Comparison of ENCODE assay signal across 11 cellular contexts in the genomic region with DNA sequence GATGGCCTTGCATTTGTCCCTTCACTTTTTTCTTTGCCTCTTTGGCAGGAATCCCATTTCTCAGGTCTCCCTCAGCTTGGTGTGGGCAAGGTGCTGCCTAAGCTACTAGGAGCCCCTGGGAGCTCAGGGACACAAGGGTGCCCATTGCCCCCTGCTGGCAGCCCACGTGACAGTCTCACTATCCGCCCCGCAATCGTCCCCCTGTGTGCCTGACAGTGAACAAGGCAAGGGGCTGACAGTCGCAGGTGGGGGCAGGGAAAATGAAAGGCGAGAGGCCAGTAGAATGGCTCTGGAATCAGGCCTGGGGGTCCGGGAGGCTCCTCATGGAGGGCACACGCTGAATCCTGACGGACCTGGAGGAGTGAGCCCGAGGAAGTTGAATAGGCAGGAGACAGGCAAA. TPM values are rescaled to one million over a fixed set of nuclear protein-coding genes. Genes with fewer than 3 reads are reported as not detected.
DNase-seq lines count a peak whose midpoint lies in the region; ATAC-seq, FAIRE-seq and TF ChIP-seq lines count a peak whose summit lies in the region.
"Had no signal": no experiment of that assay in that cellular context is flagged by ENCODE, and none has a peak within 500 bp of the region (broad histone marks: within the 10 kb centered on the region; RNA-seq: fewer than 3 reads in every experiment).

No MANE protein-coding gene starts in this region.

- no peak for DNase-seq in GM12864 (ENCODE audit: low read depth)
- peak; percentile 26 for DNase-seq in activated CD4-positive, alpha-beta T cell treated with anti-CD3 and anti-CD28 coated beads, Interleukin-2, amount 50 U/mL, for 1 hour
- DNase-seq in glutamatergic neuron, result peak; percentile 36
- no peak for DNase-seq in islet precursor cell
- DNase-seq in HTR-8/SVneo (ENCODE audit: insufficient read length, low spot score), result no peak
- DNase-seq in DMS153 treated with DMSO at 0.1 percent for 48 hours (lab: John Stamatoyannopoulos, UW; ENCODE audit: unreplicated experiment), result no peak

- peak overlapping the region; percentile 20 for H3K4me3 Mint-ChIP-seq in glutamatergic neuron (ENCODE audit: unreplicated experiment)
- H3K4me3 Mint-ChIP-seq: neural crest cell had no signal

- no peaks in the 10 kb centered on the region for H3K36me3 Mint-ChIP-seq in glutamatergic neuron (ENCODE audit: unreplicated experiment)
- H3K36me3 Mint-ChIP-seq: brain had no signal

- FAIRE-seq in HTR-8/SVneo (lab: Jason Lieb, UNC), result no peak

- H3K27ac Mint-ChIP-seq in glutamatergic neuron (ENCODE audit: unreplicated experiment), result peak overlapping the region; percentile 83

- no peak overlapping the region for H3K4me3 ChIP-seq in GM12864 (ENCODE audit: low read depth, low read length)

- TF ChIP-seq CTCF in 22Rv1 (IDR thresholded peaks at IDR 0.05), result peak; percentile 3; the same call in 1 of the 2 replicates
- peak; percentile 34 for TF ChIP-seq CTCF in GM12864 (IDR thresholded peaks at IDR 0.05; ENCODE audit: low read depth, low read length, missing control alignments)
- no peak for TF ChIP-seq CTCF in glutamatergic neuron (IDR thresholded peaks at IDR 0.05; ENCODE audit: partially characterized antibody, unreplicated experiment)

- H3K27ac ChIP-seq in 22Rv1, result no peak overlapping the region

- peaks cover 2% of the 10 kb centered on the region for H3K9me3 Mint-ChIP-seq in glutamatergic neuron (ENCODE audit: unreplicated experiment)
- H3K9me3 Mint-ChIP-seq: brain; neural crest cell; stimulated activated naive CD8-positive, alpha-beta T cell treated with anti-CD3 and anti-CD28 coated beads, Interleukin-15, Interleukin-2, amounts not matched to agents 100 ng/mL and 50 ng/mL, for 24 hours had no signal

- ATAC-seq in HG03571 (IDR thresholded peaks at IDR 0.05; ENCODE audit: unreplicated experiment), result no peak

- H3K4me1 Mint-ChIP-seq in glutamatergic neuron (ENCODE audit: low read depth, unreplicated experiment), result peaks cover 33% of the 10 kb centered on the region

- H3K27me3 Mint-ChIP-seq in glutamatergic neuron (ENCODE audit: unreplicated experiment), result peaks cover 10% of the 10 kb centered on the region
- H3K27me3 Mint-ChIP-seq: stimulated activated naive CD8-positive, alpha-beta T cell treated with anti-CD3 and anti-CD28 coated beads, Interleukin-15, Interleukin-2, amounts not matched to agents 100 ng/mL and 50 ng/mL, for 24 hours had no signal

RNA-seq across cellular contexts. Expression of gene PCDH12, which starts 2.0 kb away (rescaled TPM):
- total RNA-seq in glutamatergic neuron (ENCODE audit: unreplicated experiment), result 1.7 TPM

RNA-seq across cellular contexts. Expression of gene RNF14, which starts 8.9 kb away (rescaled TPM):
- total RNA-seq in glutamatergic neuron (ENCODE audit: unreplicated experiment), result 60.8 TPM

RNA-seq across cellular contexts. Expression of gene DELE1, which starts 36.3 kb away (rescaled TPM):
- total RNA-seq in glutamatergic neuron (ENCODE audit: unreplicated experiment), result 108 TPM

RNA-seq across cellular contexts. Expression of gene GNPDA1, which starts 52.8 kb away (rescaled TPM):
- 20.2 TPM for total RNA-seq in glutamatergic neuron (ENCODE audit: unreplicated experiment)

Comparison
In these comparisons a context has a peak if more than half of its experiments do, and no peak if none do; other contexts are left out.
1. DNase-seq: peak in activated CD4-positive, alpha-beta T cell treated with anti-CD3 and anti-CD28 coated beads, Interleukin-2, amount 50 U/mL, for 1 hour (single experiment) and glutamatergic neuron (single experiment); none in GM12864 (single experiment), islet precursor cell (single experiment), HTR-8/SVneo (single experiment) and DMS153 treated with DMSO at 0.1 percent for 48 hours (single experiment).